1 cellular context compared by ENCODE assay signal in the genomic region with DNA sequence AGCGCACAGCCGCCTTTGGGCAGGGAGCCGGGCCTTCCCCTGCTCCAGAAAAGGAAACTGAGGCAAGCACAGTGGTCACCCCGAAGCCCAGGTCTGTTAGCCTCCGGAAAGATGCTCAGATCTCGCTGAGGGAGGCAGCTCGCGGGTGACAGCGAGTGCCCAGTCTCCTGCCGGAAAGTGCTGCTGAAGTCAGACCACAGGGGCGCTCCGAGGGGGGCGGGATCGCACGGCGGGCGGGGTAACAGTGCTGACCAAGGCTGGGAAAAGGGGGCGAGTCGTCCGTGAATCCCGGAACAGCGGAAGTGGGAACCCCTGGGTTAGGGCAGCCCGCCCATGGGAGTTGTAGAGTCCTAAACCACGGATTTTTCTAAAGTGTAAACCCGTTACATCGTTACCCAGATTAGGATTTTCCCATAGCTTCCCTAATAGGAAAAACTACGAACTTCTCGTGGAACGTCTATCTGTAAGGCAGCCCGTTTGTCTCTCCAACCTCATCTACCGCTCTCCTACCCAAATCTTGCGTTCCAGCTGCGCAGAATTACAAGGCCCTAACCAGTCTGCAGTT.
TF ChIP-seq lines count a peak whose summit lies in the region.

No MANE protein-coding gene starts in this region.

TF ChIP-seq in HepG2, 621 proteins besides CTCF, POLR2A, EP300 and RAD21 (continues in another document):
- TF ChIP-seq, protein P1, sequence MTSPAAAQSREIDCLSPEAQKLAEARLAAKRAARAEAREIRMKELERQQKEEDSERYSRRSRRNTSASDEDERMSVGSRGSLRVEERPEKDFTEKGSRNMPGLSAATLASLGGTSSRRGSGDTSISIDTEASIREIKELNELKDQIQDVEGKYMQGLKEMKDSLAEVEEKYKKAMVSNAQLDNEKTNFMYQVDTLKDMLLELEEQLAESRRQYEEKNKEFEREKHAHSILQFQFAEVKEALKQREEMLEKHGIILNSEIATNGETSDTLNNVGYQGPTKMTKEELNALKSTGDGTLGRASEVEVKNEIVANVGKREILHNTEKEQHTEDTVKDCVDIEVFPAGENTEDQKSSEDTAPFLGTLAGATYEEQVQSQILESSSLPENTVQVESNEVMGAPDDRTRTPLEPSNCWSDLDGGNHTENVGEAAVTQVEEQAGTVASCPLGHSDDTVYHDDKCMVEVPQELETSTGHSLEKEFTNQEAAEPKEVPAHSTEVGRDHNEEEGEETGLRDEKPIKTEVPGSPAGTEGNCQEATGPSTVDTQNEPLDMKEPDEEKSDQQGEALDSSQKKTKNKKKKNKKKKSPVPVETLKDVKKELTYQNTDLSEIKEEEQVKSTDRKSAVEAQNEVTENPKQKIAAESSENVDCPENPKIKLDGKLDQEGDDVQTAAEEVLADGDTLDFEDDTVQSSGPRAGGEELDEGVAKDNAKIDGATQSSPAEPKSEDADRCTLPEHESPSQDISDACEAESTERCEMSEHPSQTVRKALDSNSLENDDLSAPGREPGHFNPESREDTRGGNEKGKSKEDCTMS (CRISPR knock-in tag; conservative IDR thresholded peaks at IDR 0.05) = no peak
- no peak for TF ChIP-seq ZNF484 (CRISPR knock-in tag; IDR thresholded peaks at IDR 0.05; ENCODE audit: borderline replicate concordance, low read depth)
- TF ChIP-seq MEF2D (CRISPR knock-in tag; IDR thresholded peaks at IDR 0.05) = no peak
- TF ChIP-seq ATF1 (CRISPR knock-in tag; IDR thresholded peaks at IDR 0.05) = no peak
- TF ChIP-seq, protein P2, sequence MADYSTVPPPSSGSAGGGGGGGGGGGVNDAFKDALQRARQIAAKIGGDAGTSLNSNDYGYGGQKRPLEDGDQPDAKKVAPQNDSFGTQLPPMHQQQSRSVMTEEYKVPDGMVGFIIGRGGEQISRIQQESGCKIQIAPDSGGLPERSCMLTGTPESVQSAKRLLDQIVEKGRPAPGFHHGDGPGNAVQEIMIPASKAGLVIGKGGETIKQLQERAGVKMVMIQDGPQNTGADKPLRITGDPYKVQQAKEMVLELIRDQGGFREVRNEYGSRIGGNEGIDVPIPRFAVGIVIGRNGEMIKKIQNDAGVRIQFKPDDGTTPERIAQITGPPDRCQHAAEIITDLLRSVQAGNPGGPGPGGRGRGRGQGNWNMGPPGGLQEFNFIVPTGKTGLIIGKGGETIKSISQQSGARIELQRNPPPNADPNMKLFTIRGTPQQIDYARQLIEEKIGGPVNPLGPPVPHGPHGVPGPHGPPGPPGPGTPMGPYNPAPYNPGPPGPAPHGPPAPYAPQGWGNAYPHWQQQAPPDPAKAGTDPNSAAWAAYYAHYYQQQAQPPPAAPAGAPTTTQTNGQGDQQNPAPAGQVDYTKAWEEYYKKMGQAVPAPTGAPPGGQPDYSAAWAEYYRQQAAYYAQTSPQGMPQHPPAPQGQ (CRISPR knock-in tag; IDR thresholded peaks at IDR 0.05; ENCODE audit: borderline replicate concordance) = peak; percentile 20; the same call in 1 of the 2 replicates
- TF ChIP-seq SETDB1 (CRISPR knock-in tag; IDR thresholded peaks at IDR 0.05; ENCODE audit: borderline replicate concordance) = no peak
- TF ChIP-seq, protein P3, sequence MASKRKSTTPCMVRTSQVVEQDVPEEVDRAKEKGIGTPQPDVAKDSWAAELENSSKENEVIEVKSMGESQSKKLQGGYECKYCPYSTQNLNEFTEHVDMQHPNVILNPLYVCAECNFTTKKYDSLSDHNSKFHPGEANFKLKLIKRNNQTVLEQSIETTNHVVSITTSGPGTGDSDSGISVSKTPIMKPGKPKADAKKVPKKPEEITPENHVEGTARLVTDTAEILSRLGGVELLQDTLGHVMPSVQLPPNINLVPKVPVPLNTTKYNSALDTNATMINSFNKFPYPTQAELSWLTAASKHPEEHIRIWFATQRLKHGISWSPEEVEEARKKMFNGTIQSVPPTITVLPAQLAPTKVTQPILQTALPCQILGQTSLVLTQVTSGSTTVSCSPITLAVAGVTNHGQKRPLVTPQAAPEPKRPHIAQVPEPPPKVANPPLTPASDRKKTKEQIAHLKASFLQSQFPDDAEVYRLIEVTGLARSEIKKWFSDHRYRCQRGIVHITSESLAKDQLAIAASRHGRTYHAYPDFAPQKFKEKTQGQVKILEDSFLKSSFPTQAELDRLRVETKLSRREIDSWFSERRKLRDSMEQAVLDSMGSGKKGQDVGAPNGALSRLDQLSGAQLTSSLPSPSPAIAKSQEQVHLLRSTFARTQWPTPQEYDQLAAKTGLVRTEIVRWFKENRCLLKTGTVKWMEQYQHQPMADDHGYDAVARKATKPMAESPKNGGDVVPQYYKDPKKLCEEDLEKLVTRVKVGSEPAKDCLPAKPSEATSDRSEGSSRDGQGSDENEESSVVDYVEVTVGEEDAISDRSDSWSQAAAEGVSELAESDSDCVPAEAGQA (IDR thresholded peaks at IDR 0.05; ENCODE audit: low read depth) = peak; percentile 47; the same call in 1 of the 2 replicates
- TF ChIP-seq, protein P3 (CRISPR knock-in tag; IDR thresholded peaks at IDR 0.05; ENCODE audit: borderline replicate concordance) = no peak
- no peak for TF ChIP-seq RFX1 (IDR thresholded peaks at IDR 0.05)
- TF ChIP-seq ZKSCAN8 (CRISPR knock-in tag; IDR thresholded peaks at IDR 0.05; ENCODE audit: borderline replicate concordance) = no peak; the same call in 1 of the 2 replicates
- no peak for TF ChIP-seq YY1 (IDR thresholded peaks at IDR 0.05; ENCODE audit: insufficient read depth, insufficient replicate concordance, low read depth, low read length)
- TF ChIP-seq, protein P4, sequence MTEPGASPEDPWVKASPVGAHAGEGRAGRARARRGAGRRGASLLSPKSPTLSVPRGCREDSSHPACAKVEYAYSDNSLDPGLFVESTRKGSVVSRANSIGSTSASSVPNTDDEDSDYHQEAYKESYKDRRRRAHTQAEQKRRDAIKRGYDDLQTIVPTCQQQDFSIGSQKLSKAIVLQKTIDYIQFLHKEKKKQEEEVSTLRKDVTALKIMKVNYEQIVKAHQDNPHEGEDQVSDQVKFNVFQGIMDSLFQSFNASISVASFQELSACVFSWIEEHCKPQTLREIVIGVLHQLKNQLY (CRISPR knock-in tag; IDR thresholded peaks at IDR 0.05) = no peak
- TF ChIP-seq MBD4 (IDR thresholded peaks at IDR 0.05; ENCODE audit: borderline replicate concordance, low read length) = no peak
- TF ChIP-seq CEBPB (IDR thresholded peaks at IDR 0.05; ENCODE audit: borderline replicate concordance, low read depth, low read length) = no peak
- no peak for TF ChIP-seq MTF1 (CRISPR knock-in tag; IDR thresholded peaks at IDR 0.05)
- no peak for TF ChIP-seq REXO4 (CRISPR knock-in tag; IDR thresholded peaks at IDR 0.05; ENCODE audit: borderline replicate concordance)
- 0 out of 2 replicates have a peak, but pooled peaks have one; percentile 52 for TF ChIP-seq ZSCAN29 (CRISPR knock-in tag; conservative IDR thresholded peaks at IDR 0.05)
- TF ChIP-seq KDM5B (CRISPR knock-in tag; IDR thresholded peaks at IDR 0.05; ENCODE audit: borderline replicate concordance) = no peak
- TF ChIP-seq, protein P5, sequence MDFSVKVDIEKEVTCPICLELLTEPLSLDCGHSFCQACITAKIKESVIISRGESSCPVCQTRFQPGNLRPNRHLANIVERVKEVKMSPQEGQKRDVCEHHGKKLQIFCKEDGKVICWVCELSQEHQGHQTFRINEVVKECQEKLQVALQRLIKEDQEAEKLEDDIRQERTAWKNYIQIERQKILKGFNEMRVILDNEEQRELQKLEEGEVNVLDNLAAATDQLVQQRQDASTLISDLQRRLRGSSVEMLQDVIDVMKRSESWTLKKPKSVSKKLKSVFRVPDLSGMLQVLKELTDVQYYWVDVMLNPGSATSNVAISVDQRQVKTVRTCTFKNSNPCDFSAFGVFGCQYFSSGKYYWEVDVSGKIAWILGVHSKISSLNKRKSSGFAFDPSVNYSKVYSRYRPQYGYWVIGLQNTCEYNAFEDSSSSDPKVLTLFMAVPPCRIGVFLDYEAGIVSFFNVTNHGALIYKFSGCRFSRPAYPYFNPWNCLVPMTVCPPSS (IDR thresholded peaks at IDR 0.05) = no peak
- TF ChIP-seq, protein P6, sequence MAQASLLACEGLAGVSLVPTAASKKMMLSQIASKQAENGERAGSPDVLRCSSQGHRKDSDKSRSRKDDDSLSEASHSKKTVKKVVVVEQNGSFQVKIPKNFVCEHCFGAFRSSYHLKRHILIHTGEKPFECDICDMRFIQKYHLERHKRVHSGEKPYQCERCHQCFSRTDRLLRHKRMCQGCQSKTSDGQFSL (CRISPR knock-in tag; IDR thresholded peaks at IDR 0.05) = no peak
- no peak for TF ChIP-seq ZNF543 (CRISPR knock-in tag; IDR thresholded peaks at IDR 0.05)
- no peak; the same call in 1 of the 2 replicates for TF ChIP-seq HHEX (CRISPR knock-in tag; IDR thresholded peaks at IDR 0.05)
- TF ChIP-seq TRIM24 (CRISPR knock-in tag; IDR thresholded peaks at IDR 0.05) = no peak
- no peak for TF ChIP-seq ZNF260 (CRISPR knock-in tag; IDR thresholded peaks at IDR 0.05; ENCODE audit: borderline replicate concordance, low read depth)
- no peak for TF ChIP-seq HMG20B (CRISPR knock-in tag; conservative IDR thresholded peaks at IDR 0.05)
- 0 out of 2 replicates have a peak, but pooled peaks have one; percentile 14 for TF ChIP-seq ZNF616 (CRISPR knock-in tag; IDR thresholded peaks at IDR 0.05; ENCODE audit: low read depth)
- no peak for TF ChIP-seq GTF3A (CRISPR knock-in tag; conservative IDR thresholded peaks at IDR 0.05)
- TF ChIP-seq ZNF263 (CRISPR knock-in tag; IDR thresholded peaks at IDR 0.05) = no peak
- TF ChIP-seq ZNF12 (CRISPR knock-in tag; IDR thresholded peaks at IDR 0.05) = no peak
- TF ChIP-seq ZNF766 (CRISPR knock-in tag; IDR thresholded peaks at IDR 0.05; ENCODE audit: borderline replicate concordance) = no peak
- peak; percentile 12; the same call in 1 of the 2 replicates for TF ChIP-seq SP4 (CRISPR knock-in tag; IDR thresholded peaks at IDR 0.05)
- TF ChIP-seq ZNF460 (CRISPR knock-in tag; IDR thresholded peaks at IDR 0.05; ENCODE audit: borderline replicate concordance) = no peak
- no peak for TF ChIP-seq ZNF615 (CRISPR knock-in tag; IDR thresholded peaks at IDR 0.05; ENCODE audit: borderline replicate concordance)
- TF ChIP-seq, protein P7, sequence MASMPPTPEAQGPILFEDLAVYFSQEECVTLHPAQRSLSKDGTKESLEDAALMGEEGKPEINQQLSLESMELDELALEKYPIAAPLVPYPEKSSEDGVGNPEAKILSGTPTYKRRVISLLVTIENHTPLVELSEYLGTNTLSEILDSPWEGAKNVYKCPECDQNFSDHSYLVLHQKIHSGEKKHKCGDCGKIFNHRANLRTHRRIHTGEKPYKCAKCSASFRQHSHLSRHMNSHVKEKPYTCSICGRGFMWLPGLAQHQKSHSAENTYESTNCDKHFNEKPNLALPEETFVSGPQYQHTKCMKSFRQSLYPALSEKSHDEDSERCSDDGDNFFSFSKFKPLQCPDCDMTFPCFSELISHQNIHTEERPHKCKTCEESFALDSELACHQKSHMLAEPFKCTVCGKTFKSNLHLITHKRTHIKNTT (CRISPR knock-in tag; IDR thresholded peaks at IDR 0.05) = no peak
- TF ChIP-seq PHF8 (CRISPR knock-in tag; IDR thresholded peaks at IDR 0.05) = peak; percentile 35; the same call in 1 of the 2 replicates
- peak; percentile 82; the same call in 1 of the 2 replicates for TF ChIP-seq CAMTA2 (CRISPR knock-in tag; IDR thresholded peaks at IDR 0.05; ENCODE audit: borderline replicate concordance)
- TF ChIP-seq, protein P8, sequence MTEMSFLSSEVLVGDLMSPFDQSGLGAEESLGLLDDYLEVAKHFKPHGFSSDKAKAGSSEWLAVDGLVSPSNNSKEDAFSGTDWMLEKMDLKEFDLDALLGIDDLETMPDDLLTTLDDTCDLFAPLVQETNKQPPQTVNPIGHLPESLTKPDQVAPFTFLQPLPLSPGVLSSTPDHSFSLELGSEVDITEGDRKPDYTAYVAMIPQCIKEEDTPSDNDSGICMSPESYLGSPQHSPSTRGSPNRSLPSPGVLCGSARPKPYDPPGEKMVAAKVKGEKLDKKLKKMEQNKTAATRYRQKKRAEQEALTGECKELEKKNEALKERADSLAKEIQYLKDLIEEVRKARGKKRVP (CRISPR knock-in tag; IDR thresholded peaks at IDR 0.05) = no peak; a peak in 1 of 4 replicates
- 0 out of 2 replicates have a peak, but pooled peaks have one; percentile 36 for TF ChIP-seq ZNF256 (CRISPR knock-in tag; conservative IDR thresholded peaks at IDR 0.05)
- TF ChIP-seq ZEB1 (IDR thresholded peaks at IDR 0.05; ENCODE audit: insufficient replicate concordance, low read depth) = peak; percentile 1
- no peak for TF ChIP-seq NONO (IDR thresholded peaks at IDR 0.05)
- no peak for TF ChIP-seq NONO (CRISPR knock-in tag; conservative IDR thresholded peaks at IDR 0.05)
- no peak for TF ChIP-seq ZNF563 (CRISPR knock-in tag; IDR thresholded peaks at IDR 0.05)
- TF ChIP-seq DMAP1 (CRISPR knock-in tag; IDR thresholded peaks at IDR 0.05) = no peak
- TF ChIP-seq, protein P9, sequence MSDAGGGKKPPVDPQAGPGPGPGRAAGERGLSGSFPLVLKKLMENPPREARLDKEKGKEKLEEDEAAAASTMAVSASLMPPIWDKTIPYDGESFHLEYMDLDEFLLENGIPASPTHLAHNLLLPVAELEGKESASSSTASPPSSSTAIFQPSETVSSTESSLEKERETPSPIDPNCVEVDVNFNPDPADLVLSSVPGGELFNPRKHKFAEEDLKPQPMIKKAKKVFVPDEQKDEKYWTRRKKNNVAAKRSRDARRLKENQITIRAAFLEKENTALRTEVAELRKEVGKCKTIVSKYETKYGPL (CRISPR knock-in tag; IDR thresholded peaks at IDR 0.05) = no peak
- no peak for TF ChIP-seq EEA1 (CRISPR knock-in tag; IDR thresholded peaks at IDR 0.05; ENCODE audit: borderline replicate concordance)
- TF ChIP-seq SNAI1 (CRISPR knock-in tag; IDR thresholded peaks at IDR 0.05; ENCODE audit: borderline replicate concordance) = peak; percentile 26; the same call in 1 of the 2 replicates
